In genomic region chr10:83104616-83105015, GRCh38 we compare ENCODE assay signal across 34 cellular contexts.
"Had no signal": no experiment of that assay in that cellular context is flagged by ENCODE, and none has a peak within 500 bp of the region (broad histone marks: within the 10 kb centered on the region; RNA-seq: fewer than 3 reads in every experiment).

No MANE protein-coding gene starts in this region.

- H3K27me3 ChIP-seq: MG63 had no signal

- H3K36me3 ChIP-seq: MG63 had no signal

- H3K9me3 ChIP-seq: MG63 had no signal

- H3K4me3 ChIP-seq: MG63 had no signal

- DNase-seq: Karpas-422, Kasumi-1, MG63, MM.1S, MV-4-11, NCI-H1048, NCI-H1092, NCI-H1092 treated with DMSO at 0.1 percent for 48 hours, NCI-H1105, NCI-H1105 treated with DMSO at 0.1 percent for 48 hours, NCI-H1417, NCI-H1417 treated with DMSO at 0.1 percent for 48 hours, NCI-H1436, NCI-H1436 treated with DMSO at 0.1 percent for 48 hours, NCI-H1694, NCI-H1694 treated with DMSO at 0.1 percent for 48 hours, NCI-H187, NCI-H187 treated with DMSO at 0.1 percent for 48 hours, NCI-H1930, NCI-H2029, NCI-H2029 treated with DMSO at 0.1 percent for 48 hours, NCI-H2081, NCI-H2081 treated with DMSO at 0.1 percent for 48 hours, NCI-H2107, NCI-H2171, NCI-H2171 treated with DMSO at 0.1 percent for 48 hours, NCI-H2227 treated with DMSO at 0.1 percent for 48 hours, NCI-H226, NCI-H345, NCI-H446, NCI-H446 treated with DMSO at 0.1 percent for 48 hours, NCI-H510A, NCI-H510A treated with DMSO at 0.1 percent for 48 hours, NCI-H524 had no signal
